ENCODE assay signal across 23 cellular contexts in genomic region chr3:117139681-117140080, GRCh38.
"Had no signal": no experiment of that assay in that cellular context is flagged by ENCODE, and none has a peak within 500 bp of the region (broad histone marks: within the 10 kb centered on the region; RNA-seq: fewer than 3 reads in every experiment).

No MANE protein-coding gene starts in this region.

- ATAC-seq: activated T-cell treated with anti-CD3 and anti-CD28 coated beads, Interleukin-2, amount 50 U/mL, for 4 hours; activated T-helper 17 cell treated with anti-CD3 and anti-CD28 coated beads, Interleukin-2, amount 50 U/mL, for 72 hours; body of pancreas; WTC11 had no signal

- H3K4me3 Mint-ChIP-seq: activated CD4-positive, alpha-beta memory T cell treated with anti-CD3 and anti-CD28 coated beads, Interleukin-2, amount 10 ng/mL, durations not matched to agents 7 days and 5 days; activated CD4-positive, alpha-beta T cell treated with anti-CD3 and anti-CD28 coated beads, Interleukin-2, amount 10 ng/mL, durations not matched to agents 7 days and 5 days; activated naive CD8-positive, alpha-beta T cell; activated T-cell treated with anti-CD3 and anti-CD28 coated beads, Interleukin-2, amount 50 U/mL, for 4 hours; activated T-helper 17 cell treated with anti-CD3 and anti-CD28 coated beads, Interleukin-2, amount 50 U/mL, for 72 hours; WTC11 had no signal

- H3K9me3 Mint-ChIP-seq: activated CD4-positive, alpha-beta T cell treated with anti-CD3 and anti-CD28 coated beads, Interleukin-2, amount 10 ng/mL, durations not matched to agents 7 days and 5 days; activated T-cell treated with anti-CD3 and anti-CD28 coated beads, Interleukin-2, amount 50 U/mL, for 4 hours; activated T-helper 17 cell treated with anti-CD3 and anti-CD28 coated beads, Interleukin-2, amount 50 U/mL, for 72 hours had no signal

- H3K36me3 Mint-ChIP-seq: activated naive CD8-positive, alpha-beta T cell; WTC11 had no signal

- DNase-seq: activated CD4-positive, alpha-beta memory T cell treated with anti-CD3 and anti-CD28 coated beads, Interleukin-2, amount 10 ng/mL, durations not matched to agents 7 days and 5 days; activated CD4-positive, alpha-beta T cell treated with anti-CD3 and anti-CD28 coated beads for 1 hour; activated CD4-positive, alpha-beta T cell treated with anti-CD3 and anti-CD28 coated beads for 4 hours; activated CD4-positive, alpha-beta T cell treated with anti-CD3 and anti-CD28 coated beads, Interleukin-2, amount 10 ng/mL, durations not matched to agents 7 days and 5 days; activated CD4-positive, alpha-beta T cell treated with anti-CD3 and anti-CD28 coated beads, Interleukin-2, amount 50 U/mL, for 4 hours; activated effector memory CD4-positive, alpha-beta T cell treated with Interleukin-2 at 50 U/mL for 16 hours; activated gamma-delta T cell treated with Interleukin-2 at 50 U/mL for 16 hours; activated naive CD4-positive, alpha-beta T cell treated with anti-CD3 and anti-CD28 coated beads, Interleukin-2, amount 50 U/mL, for 16 hours; activated naive CD4-positive, alpha-beta T cell treated with Interleukin-2 at 50 U/mL for 16 hours; activated T-cell treated with anti-CD3 and anti-CD28 coated beads, Interleukin-2, amount 50 U/mL, for 4 hours; amniotic stem cell; aorta; body of pancreas; caudate nucleus; cortex of kidney; dermis blood vessel endothelial cell; effector CD4-positive, alpha-beta T cell; esophagus squamous epithelium; head of caudate nucleus; T-helper 2 cell had no signal

- H3K4me1 Mint-ChIP-seq: activated CD4-positive, alpha-beta memory T cell treated with anti-CD3 and anti-CD28 coated beads, Interleukin-2, amount 10 ng/mL, durations not matched to agents 7 days and 5 days; activated CD4-positive, alpha-beta T cell treated with anti-CD3 and anti-CD28 coated beads, Interleukin-2, amount 10 ng/mL, durations not matched to agents 7 days and 5 days; activated T-helper 17 cell treated with anti-CD3 and anti-CD28 coated beads, Interleukin-2, amount 50 U/mL, for 72 hours had no signal

- H3K27me3 Mint-ChIP-seq: activated CD4-positive, alpha-beta memory T cell treated with anti-CD3 and anti-CD28 coated beads, Interleukin-2, amount 10 ng/mL, durations not matched to agents 7 days and 5 days; activated CD4-positive, alpha-beta T cell treated with anti-CD3 and anti-CD28 coated beads, Interleukin-2, amount 10 ng/mL, durations not matched to agents 7 days and 5 days; activated naive CD8-positive, alpha-beta T cell; activated T-helper 17 cell treated with anti-CD3 and anti-CD28 coated beads, Interleukin-2, amount 50 U/mL, for 72 hours had no signal

- H3K27ac Mint-ChIP-seq: activated CD4-positive, alpha-beta memory T cell treated with anti-CD3 and anti-CD28 coated beads, Interleukin-2, amount 10 ng/mL, durations not matched to agents 7 days and 5 days; activated CD4-positive, alpha-beta T cell treated with anti-CD3 and anti-CD28 coated beads, Interleukin-2, amount 10 ng/mL, durations not matched to agents 7 days and 5 days; activated naive CD8-positive, alpha-beta T cell; activated T-helper 17 cell treated with anti-CD3 and anti-CD28 coated beads, Interleukin-2, amount 50 U/mL, for 72 hours; WTC11 had no signal
